In the genomic region with DNA sequence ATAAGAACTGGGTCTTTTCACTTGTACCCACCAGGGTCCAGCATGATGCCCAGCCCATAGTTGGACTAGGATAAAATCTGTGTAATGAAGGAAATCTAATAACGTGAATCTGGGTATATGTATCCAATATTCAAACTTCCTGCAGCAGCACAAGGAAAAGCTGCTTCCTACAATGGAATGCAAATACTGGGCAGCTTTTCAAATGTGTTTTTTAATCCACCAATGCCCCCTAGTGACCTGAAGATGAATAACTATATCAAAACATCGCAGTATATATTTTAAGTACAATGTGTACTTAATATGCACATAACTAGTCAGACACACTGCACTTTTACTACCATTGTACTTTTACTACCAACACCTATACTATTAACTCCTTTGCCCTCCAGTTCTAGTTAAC, we compare ENCODE assay signal across 8 cellular contexts. TPM values are rescaled to one million over a fixed set of nuclear protein-coding genes. Genes with fewer than 3 reads are reported as not detected.
DNase-seq lines count a peak whose midpoint lies in the region; ATAC-seq, FAIRE-seq and TF ChIP-seq lines count a peak whose summit lies in the region.

No MANE protein-coding gene starts in this region.

- H3K79me2 ChIP-seq in OCI-LY1 (ENCODE audit: insufficient read depth, low read length) (no peaks in the 10 kb centered on the region), H1 (ENCODE audit: control insufficient read depth in 1 of 2, insufficient read depth in 2 of 2, low read length in 2 of 2) (peaks cover 0 to 41% of the 10 kb centered on the region in 2 experiments; a peak in 2 of 4 replicates)

- no peaks in the 10 kb centered on the region for H3K9me2 ChIP-seq in OCI-LY1 (ENCODE audit: low read depth, low read length)

- peaks cover 11% of the 10 kb centered on the region for H3K4me1 ChIP-seq in CD8-positive, alpha-beta T cell (ENCODE audit: insufficient read depth, low read length)
- peaks cover 18% of the 10 kb centered on the region for H3K4me1 ChIP-seq in HEK293 (ENCODE audit: control insufficient read depth, insufficient read depth, low read length)
- H3K4me1 ChIP-seq in OCI-LY1 (ENCODE audit: insufficient read depth, low read length, severe bottlenecking): peaks cover 51% of the 10 kb centered on the region
- peaks cover 2 to 11% (median 3%) of the 10 kb centered on the region in 4 experiments; a peak in 3 of 7 replicates for H3K4me1 ChIP-seq in H1 (replicated peaks in 1 of 4; ENCODE audit: control insufficient read depth in 3 of 4, insufficient read depth in 4 of 4, low read length in 3 of 4)

- H3K27ac Mint-ChIP-seq in CD8-positive, alpha-beta T cell: no peak overlapping the region
- no peak overlapping the region for H3K27ac Mint-ChIP-seq in mesothelial cell of epicardium

- no peak overlapping the region for H3K4ac ChIP-seq in H1 (replicated peaks; ENCODE audit: insufficient read length, low read depth, low read length)

- no peak overlapping the region for H2BK120ac ChIP-seq in H1 (replicated peaks; ENCODE audit: low read depth, low read length)

- H3K36me3 ChIP-seq in CD8-positive, alpha-beta T cell (ENCODE audit: insufficient read depth, low read length): no peaks in the 10 kb centered on the region
- no peaks in the 10 kb centered on the region for H3K36me3 ChIP-seq in HEK293 (ENCODE audit: control insufficient read depth in 2 of 2, insufficient read depth in 1 of 2, low read length in 2 of 2)
- no peaks in the 10 kb centered on the region for H3K36me3 ChIP-seq in OCI-LY1 (ENCODE audit: insufficient read depth, low read length)
- no peaks in the 10 kb centered on the region for H3K36me3 ChIP-seq in H1 (ENCODE audit: control insufficient read depth in 2 of 4, insufficient read depth in 4 of 4, low read length in 3 of 4)

- WGBS in H1 (ENCODE audit: extremely low coverage in 1 of 2, insufficient coverage in 1 of 2, insufficient read length in 1 of 2, insufficient replicate concordance in 2 of 2, low coverage in 1 of 2, low lambda C conversion rate in 2 of 2, missing lambda C conversion rate in 1 of 2), 2 experiments: 19% methylated on average over 2 of the region's 2 CpGs; no CpG with 5 or more reads in 1 of the 2 experiments

- no peaks in the 10 kb centered on the region for H3F3A ChIP-seq in OCI-LY1 (ENCODE audit: insufficient read depth, low read length)

- TF ChIP-seq EP300 in H1 (IDR thresholded peaks at IDR 0.05; ENCODE audit: borderline replicate concordance in 1 of 2, low read depth in 2 of 2, low read length in 2 of 2): no peak

- peak; percentile 70 to 71 for TF ChIP-seq RAD21 in H1 (IDR thresholded peaks at IDR 0.05 in 1 of 2, conservative IDR thresholded peaks at IDR 0.05 in 1 of 2; ENCODE audit: low read depth in 2 of 2, low read length in 2 of 2)

- H4K20me1 ChIP-seq in OCI-LY1 (ENCODE audit: insufficient read depth, low read length) (no peaks in the 10 kb centered on the region), H1 (replicated peaks in 1 of 2; ENCODE audit: control insufficient read depth in 1 of 2, insufficient read depth in 2 of 2, low read length in 2 of 2) (no peaks in the 10 kb centered on the region)

- no peak overlapping the region for H2AFZ ChIP-seq in OCI-LY1 (ENCODE audit: low read length)
- no peak overlapping the region for H2AFZ ChIP-seq in H1 (ENCODE audit: low read length)

- CTCF ChIA-PET in CD8-positive, alpha-beta T cell (lab: Charles Lee): interaction anchor here (0.6 to 4.0 kb wide), 38 partner anchors 10 to 499 kb away, joined by 3 to 66 read pairs (median 4); a partner anchor contains a TSS
- CTCF ChIA-PET in HEK293 (lab: Yijun Ruan, JAX): interaction anchor here (0.5 to 4.2 kb wide), 66 partner anchors 10 to 1919 kb away, joined by 3 to 130 read pairs (median 5); a partner anchor contains a TSS
- CTCF ChIA-PET in H1 (lab: Charles Lee; ENCODE audit: partially characterized antibody): interaction anchor here (0.6 to 3.3 kb wide), 29 partner anchors 12 to 349 kb away, joined by 3 to 33 read pairs (median 4); a partner anchor contains a TSS

- H3K27me3 Mint-ChIP-seq in CD8-positive, alpha-beta T cell (ENCODE audit: low read depth): no peaks in the 10 kb centered on the region
- no peaks in the 10 kb centered on the region for H3K27me3 Mint-ChIP-seq in mesothelial cell of epicardium (ENCODE audit: low read depth)

- no peak for DNase-seq in CD8-positive, alpha-beta T cell
- DNase-seq in H1 (ENCODE audit: low read depth in 1 of 2, low spot score in 2 of 2) (no peak), mesothelial cell of epicardium (ENCODE audit: low spot score in 2 of 2, unreplicated experiment in 2 of 2) (no peak)
- DNase-seq in stimulated activated CD8-positive, alpha-beta memory T cell treated with anti-CD3 and anti-CD28 coated beads, Interleukin-4, amount 100 ng/mL, for 48 hours: no peak
- DNase-seq in activated naive CD4-positive, alpha-beta T cell treated with anti-CD3 and anti-CD28 coated beads, Interleukin-2, amount 50 U/mL, for 16 hours: no peak

- no peak overlapping the region for H3K14ac ChIP-seq in H1 (ENCODE audit: insufficient read length)

- H3K23me2 ChIP-seq in H1 (ENCODE audit: low read depth, low read length): no peaks in the 10 kb centered on the region

- no peaks in the 10 kb centered on the region for H3K9me3 Mint-ChIP-seq in CD8-positive, alpha-beta T cell
- no peaks in the 10 kb centered on the region for H3K9me3 Mint-ChIP-seq in mesothelial cell of epicardium

- TF ChIP-seq POLR2A in H1 (IDR thresholded peaks at IDR 0.05; ENCODE audit: control extremely low read depth in 1 of 2, low read depth in 2 of 2, low read length in 2 of 2): no peak

- intact Hi-C loops in CD8-positive, alpha-beta T cell (cut with DNase I, micrococcal nuclease): loop anchor here (1.0 to 10.0 kb wide), 7 partner anchors 120 to 1768 kb away; a partner anchor contains a TSS

- H3K27ac ChIP-seq in CD8-positive, alpha-beta T cell (ENCODE audit: low read depth, low read length): no peak overlapping the region
- H3K27ac ChIP-seq in HEK293 (ENCODE audit: extremely low read depth, low read depth, low read length) (no peak overlapping the region), OCI-LY1 (ENCODE audit: low read depth, low read length, poor library complexity, severe bottlenecking) (no peak overlapping the region), H1 (ENCODE audit: low read depth, low read length) (no peak overlapping the region)

- no peak overlapping the region for H4K91ac ChIP-seq in H1 (replicated peaks; ENCODE audit: insufficient read length, low read length)

- no peak overlapping the region for H3K18ac ChIP-seq in H1 (ENCODE audit: extremely low read depth, low read length)

- no peak overlapping the region for H2BK15ac ChIP-seq in H1 (ENCODE audit: low read length)

- FAIRE-seq in H1 (lab: Jason Lieb, UNC): no peak

- H2BK5ac ChIP-seq in H1 (ENCODE audit: low read depth, low read length): no peak overlapping the region

- H3K23ac ChIP-seq in H1 (ENCODE audit: insufficient read length): no peak overlapping the region

- no peak overlapping the region for H2AK5ac ChIP-seq in H1 (ENCODE audit: low read depth, low read length)

- H3K4me3 ChIP-seq in CD8-positive, alpha-beta T cell (ENCODE audit: low read depth, low read length): no peak overlapping the region
- no peak overlapping the region for H3K4me3 ChIP-seq in HEK293 (ENCODE audit: low read depth, low read length)
- H3K4me3 ChIP-seq in OCI-LY1 (ENCODE audit: low read depth, low read length, poor library complexity, severe bottlenecking): no peak overlapping the region
- no peak overlapping the region for H3K4me3 ChIP-seq in H1 (ENCODE audit: extremely low read depth in 1 of 4, insufficient read depth in 2 of 4, low read depth in 3 of 4, low read length in 4 of 4)

- peak; percentile 43 for ATAC-seq in CD8-positive, alpha-beta T cell
- no peak for ATAC-seq in GM21423 (IDR thresholded peaks at IDR 0.05; ENCODE audit: unreplicated experiment)

- no peaks in the 10 kb centered on the region for H3K79me1 ChIP-seq in H1 (ENCODE audit: low read depth, low read length)

- H3K9ac ChIP-seq in OCI-LY1 (ENCODE audit: low read length): no peak overlapping the region
- no peak overlapping the region for H3K9ac ChIP-seq in H1 (replicated peaks in 1 of 4; ENCODE audit: extremely low read depth in 1 of 4, low read depth in 3 of 4, low read length in 3 of 4)

- H4K5ac ChIP-seq in H1 (ENCODE audit: insufficient read length, low read depth, low read length): no peak overlapping the region

- no peaks in the 10 kb centered on the region for H3K36me3 Mint-ChIP-seq in CD8-positive, alpha-beta T cell
- H3K36me3 Mint-ChIP-seq in mesothelial cell of epicardium: peaks cover 2% of the 10 kb centered on the region

- peak; percentile 55 for TF ChIP-seq CTCF in CD8-positive, alpha-beta T cell (IDR thresholded peaks at IDR 0.05)
- TF ChIP-seq CTCF in HEK293 (tag by site-specific recombination; IDR thresholded peaks at IDR 0.05) (no peak; the same call in 1 of the 2 replicates), OCI-LY1 (IDR thresholded peaks at IDR 0.05; ENCODE audit: low read length) (peak; percentile 56), H1 (IDR thresholded peaks at IDR 0.05; ENCODE audit: control extremely low read depth in 1 of 3, insufficient read depth in 1 of 3, low read depth in 1 of 3, low read length in 3 of 3) (peak in 2 of 3 experiments; percentile 34 to 40; a peak in 2 of 4 replicates), mesothelial cell of epicardium (IDR thresholded peaks at IDR 0.05; ENCODE audit: unreplicated experiment) (peak; percentile 76)

- peaks cover 5% of the 10 kb centered on the region for H3K4me1 Mint-ChIP-seq in CD8-positive, alpha-beta T cell (ENCODE audit: low read depth)
- peaks cover 32% of the 10 kb centered on the region for H3K4me1 Mint-ChIP-seq in mesothelial cell of epicardium

- H3K4me2 ChIP-seq in OCI-LY1 (ENCODE audit: low read length): no peak overlapping the region
- no peak overlapping the region for H3K4me2 ChIP-seq in H1 (ENCODE audit: insufficient read depth in 1 of 2, low read depth in 2 of 2, low read length in 2 of 2)

- H2BK20ac ChIP-seq in H1 (ENCODE audit: low read length): no peak overlapping the region

- POLR2A ChIA-PET in CD8-positive, alpha-beta T cell (lab: Charles Lee): interaction anchor here (1.1 to 1.6 kb wide), 2 partner anchors 119 to 123 kb away, joined by 3 to 14 read pairs; a partner anchor contains a TSS
- POLR2A ChIA-PET in HEK293 (lab: Yijun Ruan, JAX): interaction anchor here (0.6 to 3.6 kb wide), 8 partner anchors 35 to 159 kb away, joined by 3 to 79 read pairs (median 4); a partner anchor contains a TSS
- POLR2A ChIA-PET in H1 (lab: Charles Lee; ENCODE audit: partially characterized antibody): interaction anchor here (0.5 to 1.8 kb wide), 3 partner anchors 119 to 145 kb away, joined by 3 to 6 read pairs (median 5); a partner anchor contains a TSS

- H3K27me3 ChIP-seq in CD8-positive, alpha-beta T cell (ENCODE audit: insufficient read depth, low read length): no peaks in the 10 kb centered on the region
- H3K27me3 ChIP-seq in OCI-LY1 (ENCODE audit: insufficient read depth, low read length) (no peaks in the 10 kb centered on the region), H1 (replicated peaks in 1 of 4; ENCODE audit: control insufficient read depth in 3 of 4, extremely low read depth in 1 of 4, insufficient read depth in 3 of 4, low read length in 3 of 4) (no peaks in the 10 kb centered on the region)

- no peak overlapping the region for H3K56ac ChIP-seq in H1 (replicated peaks; ENCODE audit: insufficient read length, low read depth, low read length)

- no peak overlapping the region for H2BK12ac ChIP-seq in H1 (ENCODE audit: low read depth, low read length)

- no peak overlapping the region for H3K4me3 Mint-ChIP-seq in CD8-positive, alpha-beta T cell
- H3K4me3 Mint-ChIP-seq in mesothelial cell of epicardium: no peak overlapping the region

- no peak overlapping the region for H4K8ac ChIP-seq in H1 (ENCODE audit: extremely low read depth, insufficient read depth, low read length)

- no peaks in the 10 kb centered on the region for H3K9me3 ChIP-seq in CD8-positive, alpha-beta T cell (ENCODE audit: low read length)
- H3K9me3 ChIP-seq in HEK293 (ENCODE audit: control insufficient read depth, insufficient read depth, low read depth, low read length): no peaks in the 10 kb centered on the region
- H3K9me3 ChIP-seq in OCI-LY1 (ENCODE audit: low read length): no peaks in the 10 kb centered on the region
- no peaks in the 10 kb centered on the region for H3K9me3 ChIP-seq in H1 (ENCODE audit: insufficient read depth in 2 of 2, low read depth in 1 of 2, low read length in 1 of 2)

RNA-seq across cellular contexts. Expression of a gene that starts 5.3 kb away (rescaled TPM):
- total RNA-seq in CD8-positive, alpha-beta T cell: 1 to 10 TPM; 7.6 to 8.2 TPM
- total RNA-seq in H1 (2021; fragmentation: NEBNext Ultra II Directional; extraction: Animal tissue kit (Norgen Biotek cat#: 25700)): 45.0 and 48.9 TPM in 2 replicates
- polyA plus RNA-seq in H1 (2011; rRNA removed): 25.7 and 39.7 TPM in 2 replicates
- 24.3 TPM for polyA plus RNA-seq in H1 (2011; cell fraction: cytosol; rRNA removed)
- 13.0 TPM for polyA plus RNA-seq in H1 (2011; cell fraction: nucleus; rRNA removed)
- polyA plus RNA-seq in H1 (2012, experiment 1 of 2): 30.6 to 42.6 TPM (median 35.0 TPM) in 4 replicates
- 43.5 TPM for polyA plus RNA-seq in H1 (2012, experiment 2 of 2)
- 103 TPM for polyA plus RNA-seq in H1 (2013, experiment 1 of 2)
- polyA plus RNA-seq in H1 (2013, experiment 2 of 2): 102 TPM
- polyA minus RNA-seq in H1 (2011; rRNA and poly(A)+ RNA removed): 12.6 and 17.6 TPM in 2 replicates
- polyA minus RNA-seq in H1 (2011; cell fraction: cytosol; rRNA and poly(A)+ RNA removed): 7.3 TPM
- polyA minus RNA-seq in H1 (2011; cell fraction: nucleus; rRNA and poly(A)+ RNA removed): 8.9 TPM
- total RNA-seq in mesothelial cell of epicardium: 45.2 to 55.7 TPM (median 50.5 TPM) in 3 replicates

RNA-seq across cellular contexts. Expression of a gene that starts 5.4 kb away (rescaled TPM):
- total RNA-seq in CD8-positive, alpha-beta T cell: not detected
- total RNA-seq in H1 (2021; fragmentation: NEBNext Ultra II Directional; extraction: Animal tissue kit (Norgen Biotek cat#: 25700)): not detected in 2 replicates
- 0.05 TPM in 1 of 2 replicates, not detected in the other for polyA plus RNA-seq in H1 (2011; rRNA removed)
- not detected for polyA plus RNA-seq in H1 (2011; cell fraction: cytosol; rRNA removed)
- polyA plus RNA-seq in H1 (2011; cell fraction: nucleus; rRNA removed): not detected
- polyA plus RNA-seq in H1 (2012, experiment 1 of 2): not detected in 4 replicates
- not detected for polyA plus RNA-seq in H1 (2012, experiment 2 of 2)
- polyA plus RNA-seq in H1 (2013, experiment 1 of 2): 0.02 TPM
- polyA plus RNA-seq in H1 (2013, experiment 2 of 2): not detected
- polyA minus RNA-seq in H1 (2011; rRNA and poly(A)+ RNA removed): not detected in 2 replicates
- polyA minus RNA-seq in H1 (2011; cell fraction: cytosol; rRNA and poly(A)+ RNA removed): not detected
- not detected for polyA minus RNA-seq in H1 (2011; cell fraction: nucleus; rRNA and poly(A)+ RNA removed)
- total RNA-seq in mesothelial cell of epicardium: 0.13 TPM in 1 of 3 replicates, not detected in the others
